ENCODE assay signal across 10 cellular contexts in genomic region chr17:58520843-58521430, GRCh38. TPM values are rescaled to one million over a fixed set of nuclear protein-coding genes. Genes with fewer than 3 reads are reported as not detected.
DNase-seq lines count a peak whose midpoint lies in the region; ATAC-seq, FAIRE-seq and TF ChIP-seq lines count a peak whose summit lies in the region.
"Had no signal": no experiment of that assay in that cellular context is flagged by ENCODE, and none has a peak within 500 bp of the region (broad histone marks: within the 10 kb centered on the region; RNA-seq: fewer than 3 reads in every experiment).

No MANE protein-coding gene starts in this region.

- WGBS in endodermal cell (ENCODE audit: insufficient coverage in 1 of 2, insufficient read length in 1 of 2), 2 experiments = 66 to 68% methylated on average over 13 to 15 of the region's 15 CpGs

- no peaks in the 10 kb centered on the region for H3K9me3 Mint-ChIP-seq in activated T-cell treated with anti-CD3 and anti-CD28 coated beads, Interleukin-2, amount 50 U/mL, for 24 hours
- no peaks in the 10 kb centered on the region for H3K9me3 Mint-ChIP-seq in endodermal cell
- H3K9me3 Mint-ChIP-seq in stimulated activated effector memory CD8-positive, alpha-beta T cell treated with anti-CD3 and anti-CD28 coated beads, Interleukin-12 subunit alpha, Interleukin-12 subunit beta, amount 100 ng/mL, for 72 hours = no peaks in the 10 kb centered on the region

- H3K36me3 Mint-ChIP-seq in activated T-cell treated with anti-CD3 and anti-CD28 coated beads, Interleukin-2, amount 50 U/mL, for 24 hours (ENCODE audit: low read depth) = peaks cover 2% of the 10 kb centered on the region
- H3K36me3 Mint-ChIP-seq in endodermal cell (ENCODE audit: low read depth) = no peaks in the 10 kb centered on the region
- peaks cover 13% of the 10 kb centered on the region for H3K36me3 Mint-ChIP-seq in stimulated activated effector memory CD8-positive, alpha-beta T cell treated with anti-CD3 and anti-CD28 coated beads, Interleukin-12 subunit alpha, Interleukin-12 subunit beta, amount 100 ng/mL, for 72 hours

- peak overlapping the region; percentile 20 for H3K27ac Mint-ChIP-seq in activated T-cell treated with anti-CD3 and anti-CD28 coated beads, Interleukin-2, amount 50 U/mL, for 24 hours
- H3K27ac Mint-ChIP-seq in endodermal cell = no peak overlapping the region
- peak overlapping the region; percentile 64 for H3K27ac Mint-ChIP-seq in stimulated activated effector memory CD8-positive, alpha-beta T cell treated with anti-CD3 and anti-CD28 coated beads, Interleukin-12 subunit alpha, Interleukin-12 subunit beta, amount 100 ng/mL, for 72 hours

- no peak for DNase-seq in activated T-cell treated with anti-CD3 and anti-CD28 coated beads, Interleukin-2, amount 50 U/mL, for 24 hours
- DNase-seq in activated T-cell treated with anti-CD3 and anti-CD28 coated beads for 4 hours (no peak), NCI-H69 (lab: John Stamatoyannopoulos, UW) (peak; percentile 42), endodermal cell (peak; percentile 90), NK-92 (lab: John Stamatoyannopoulos, UW; ENCODE audit: unreplicated experiment) (no peak), RCC 7860 (ENCODE audit: low spot score) (no peak)
- DNase-seq in stimulated activated effector memory CD8-positive, alpha-beta T cell treated with anti-CD3 and anti-CD28 coated beads, Interleukin-12 subunit alpha, Interleukin-12 subunit beta, amount 100 ng/mL, for 72 hours (ENCODE audit: low spot score in 2 of 2) = no peak
- DNase-seq: activated CD4-positive, alpha-beta T cell treated with anti-CD3 and anti-CD28 coated beads, Interleukin-2, amount 50 U/mL, for 4 hours; stimulated activated CD4-positive, alpha-beta T cell treated with anti-CD3 and anti-CD28 coated beads, Interleukin-4, amount 100 ng/mL, for 4 hours had no signal

- H3K4me1 Mint-ChIP-seq in activated T-cell treated with anti-CD3 and anti-CD28 coated beads, Interleukin-2, amount 50 U/mL, for 24 hours (ENCODE audit: low read depth) = peaks cover 30% of the 10 kb centered on the region
- peaks cover 19% of the 10 kb centered on the region for H3K4me1 Mint-ChIP-seq in endodermal cell
- H3K4me1 Mint-ChIP-seq in stimulated activated effector memory CD8-positive, alpha-beta T cell treated with anti-CD3 and anti-CD28 coated beads, Interleukin-12 subunit alpha, Interleukin-12 subunit beta, amount 100 ng/mL, for 72 hours = peaks cover 19% of the 10 kb centered on the region

- no peaks in the 10 kb centered on the region for H3K27me3 Mint-ChIP-seq in activated T-cell treated with anti-CD3 and anti-CD28 coated beads, Interleukin-2, amount 50 U/mL, for 24 hours
- H3K27me3 Mint-ChIP-seq in endodermal cell (ENCODE audit: insufficient read depth) = no peaks in the 10 kb centered on the region

- H3K27ac ChIP-seq in endodermal cell (ENCODE audit: low read depth, low read length) = no peak overlapping the region

- no peaks in the 10 kb centered on the region for H3K36me3 ChIP-seq in endodermal cell (ENCODE audit: control insufficient read depth, insufficient read depth, low read length)

- no peak for FAIRE-seq in RCC 7860 (lab: Jason Lieb, UNC)

- H3K4me1 ChIP-seq in endodermal cell (ENCODE audit: control insufficient read depth, insufficient read depth, low read length) = no peaks in the 10 kb centered on the region

- TF ChIP-seq CTCF in endodermal cell (conservative IDR thresholded peaks at IDR 0.05) = peak; percentile 78

- H3K9ac ChIP-seq in endodermal cell (ENCODE audit: extremely low read depth, low read length, poor library complexity, severe bottlenecking) = no peak overlapping the region

- no peaks in the 10 kb centered on the region for H3K27me3 ChIP-seq in endodermal cell (ENCODE audit: control insufficient read depth, insufficient read depth, low read length, poor library complexity, severe bottlenecking)

- no peak overlapping the region for H3K4me3 ChIP-seq in endodermal cell (ENCODE audit: low read length)

- H3K4me3 Mint-ChIP-seq in activated T-cell treated with anti-CD3 and anti-CD28 coated beads, Interleukin-2, amount 50 U/mL, for 24 hours = no peak overlapping the region
- H3K4me3 Mint-ChIP-seq in endodermal cell = no peak overlapping the region
- H3K4me3 Mint-ChIP-seq in stimulated activated effector memory CD8-positive, alpha-beta T cell treated with anti-CD3 and anti-CD28 coated beads, Interleukin-12 subunit alpha, Interleukin-12 subunit beta, amount 100 ng/mL, for 72 hours = no peak overlapping the region

- H3K9me3 ChIP-seq in endodermal cell (ENCODE audit: control insufficient read depth, low read length) = no peaks in the 10 kb centered on the region

- ATAC-seq in stimulated activated effector memory CD8-positive, alpha-beta T cell treated with anti-CD3 and anti-CD28 coated beads, Interleukin-12 subunit alpha, Interleukin-12 subunit beta, amount 100 ng/mL, for 72 hours = no peak
- ATAC-seq in HG03442 (IDR thresholded peaks at IDR 0.05; ENCODE audit: unreplicated experiment) = no peak

RNA-seq across cellular contexts. Expression of gene MTMR4, which starts 6.5 kb away (rescaled TPM):
- total RNA-seq in endodermal cell = 10 to 100 TPM; 39.4 to 52.9 TPM
- 43.6 TPM for polyA plus RNA-seq in endodermal cell (2013, experiment 1 of 2)
- 39.0 TPM for polyA plus RNA-seq in endodermal cell (2013, experiment 2 of 2)

RNA-seq across cellular contexts. Expression of gene HSF5, which starts 32.7 kb away (rescaled TPM):
- under 1 TPM; 0.09 to 0.22 TPM for total RNA-seq in endodermal cell
- 0.04 TPM for polyA plus RNA-seq in endodermal cell (2013, experiment 1 of 2)
- polyA plus RNA-seq in endodermal cell (2013, experiment 2 of 2) = not detected

Comparison
In these comparisons a context has a peak if more than half of its experiments do, and no peak if none do; other contexts are left out.
1. DNase-seq: peak in NCI-H69 (single experiment) and endodermal cell (single experiment); none in activated T-cell treated with anti-CD3 and anti-CD28 coated beads, Interleukin-2, amount 50 U/mL, for 24 hours (single experiment), activated T-cell treated with anti-CD3 and anti-CD28 coated beads for 4 hours (single experiment), stimulated activated effector memory CD8-positive, alpha-beta T cell treated with anti-CD3 and anti-CD28 coated beads, Interleukin-12 subunit alpha, Interleukin-12 subunit beta, amount 100 ng/mL, for 72 hours (0 of 2), NK-92 (single experiment) and RCC 7860 (single experiment).